In genomic region chr16:73124097-73124652, GRCh38 we compare ENCODE assay signal across 23 cellular contexts.
DNase-seq lines count a peak whose midpoint lies in the region; ATAC-seq and TF ChIP-seq lines count a peak whose summit lies in the region.
"Had no signal": no experiment of that assay in that cellular context is flagged by ENCODE, and none has a peak within 500 bp of the region (broad histone marks: within the 10 kb centered on the region; RNA-seq: fewer than 3 reads in every experiment).

No MANE protein-coding gene starts in this region.

- TF ChIP-seq CTCF in cardiac fibroblast (IDR thresholded peaks at IDR 0.05; ENCODE audit: low read depth, low read length): no peak

- CTCF ChIA-PET in HEK293T (lab: Yijun Ruan, JAX): interaction anchor here (0.5 kb wide), 1 partner anchor 70 kb away, joined by 4 read pairs; no protein-coding TSS in a partner anchor

- peak overlapping the region; percentile 10 for H3K27ac ChIP-seq in layer of hippocampus (ENCODE audit: low read depth, low read length)
- H3K27ac ChIP-seq: neural progenitor cell, upper lobe of right lung, VCaP had no signal

- no peak for ATAC-seq in GM18517 (IDR thresholded peaks at IDR 0.05; ENCODE audit: unreplicated experiment)
- ATAC-seq: upper lobe of right lung had no signal

- POLR2A ChIA-PET in HEK293T (lab: Yijun Ruan, JAX): interaction anchor here (1.3 kb wide), 1 partner anchor 69 kb away, joined by 4 read pairs; no protein-coding TSS in a partner anchor

- DNase-seq in CD1c-positive myeloid dendritic cell (ENCODE audit: extremely low spot score) (peak; percentile 38), HEK293T (ENCODE audit: extremely low spot score) (peak; percentile 34), cardiac fibroblast (ENCODE audit: low read depth in 2 of 2) (peak; percentile 12 to 27), NCI-H524 (lab: John Stamatoyannopoulos, UW) (no peak)
- no peak for DNase-seq in activated CD8-positive, alpha-beta memory T cell treated with anti-CD3 and anti-CD28 coated beads for 24 hours
- DNase-seq: activated CD4-positive, alpha-beta T cell treated with anti-CD3 and anti-CD28 coated beads, Interleukin-2, amount 10 ng/mL, durations not matched to agents 24 days and 14 days; activated gamma-delta T cell; activated T-cell treated with anti-CD3 and anti-CD28 coated beads, Interleukin-2, amount 50 U/mL, for 24 hours; CD4-positive, alpha-beta T cell; cerebellar nuclear complex; GOT3; NCI-H1417 treated with DMSO at 0.1 percent for 48 hours; NCI-H2081; right cardiac atrium; SK-N-SH; spleen; stimulated activated CD4-positive, alpha-beta T cell treated with anti-CD3 and anti-CD28 coated beads, Interleukin-2, amount 100 ng/mL, for 48 hours; T-helper 2 cell; upper lobe of right lung had no signal

- H3K4me3 ChIP-seq in cardiac fibroblast (replicated peaks in 1 of 2; ENCODE audit: low read depth in 2 of 2, low read length in 2 of 2): no peak overlapping the region
- H3K4me3 ChIP-seq: neural progenitor cell, spleen, upper lobe of right lung had no signal

- H3K27me3 ChIP-seq in layer of hippocampus (ENCODE audit: control insufficient read depth, insufficient read depth, low read length): no peaks in the 10 kb centered on the region
- H3K27me3 ChIP-seq: spleen, upper lobe of right lung had no signal

TF ChIP-seq in HEK293T, 16 proteins besides CTCF, POLR2A, EP300 and RAD21:
- TF ChIP-seq CTBP1 (IDR thresholded peaks at IDR 0.05; ENCODE audit: borderline replicate concordance) (no peak), SP1 (IDR thresholded peaks at IDR 0.05) (no peak), HDGF (IDR thresholded peaks at IDR 0.05; ENCODE audit: borderline replicate concordance) (no peak), L3MBTL2 (conservative IDR thresholded peaks at IDR 0.05) (no peak), BHLHE40 (IDR thresholded peaks at IDR 0.05; ENCODE audit: borderline replicate concordance) (no peak), NFRKB (IDR thresholded peaks at IDR 0.05) (no peak), FOXM1 (IDR thresholded peaks at IDR 0.05; ENCODE audit: borderline replicate concordance) (no peak), ELF4 (IDR thresholded peaks at IDR 0.05) (no peak), ARNT (IDR thresholded peaks at IDR 0.05) (no peak), FOXK2 (IDR thresholded peaks at IDR 0.05) (no peak)
TF ChIP-seq in HEK293T: peak in this region for 0.

Comparison
In these comparisons a context has a peak if more than half of its experiments do, and no peak if none do; other contexts are left out.
1. DNase-seq: peak in CD1c-positive myeloid dendritic cell (single experiment), HEK293T (single experiment) and cardiac fibroblast (2 of 2); none in activated CD8-positive, alpha-beta memory T cell treated with anti-CD3 and anti-CD28 coated beads for 24 hours (single experiment) and NCI-H524 (0 of 2).